ENCODE assay signal across 10 cellular contexts in genomic region chr2:119744335-119744939, GRCh38. TPM values are rescaled to one million over a fixed set of nuclear protein-coding genes. Genes with fewer than 3 reads are reported as not detected.
A peak's percentile ranks its signal among the peaks of the same experiment; 100 is the strongest.
DNase-seq lines count a peak whose midpoint lies in the region; ATAC-seq and TF ChIP-seq lines count a peak whose summit lies in the region.
"Had no signal": no experiment of that assay in that cellular context is flagged by ENCODE, and none has a peak within 500 bp of the region (broad histone marks: within the 10 kb centered on the region; RNA-seq: fewer than 3 reads in every experiment).

No MANE protein-coding gene starts in this region.

- H3K4me1 ChIP-seq in foreskin keratinocyte (peaks cover 19% of the 10 kb centered on the region), thyroid gland (peaks cover 43 to 57% of the 10 kb centered on the region in 2 donors)
- H3K4me1 ChIP-seq: gastroesophageal sphincter had no signal

- no peaks in the 10 kb centered on the region for H3K27me3 ChIP-seq in foreskin keratinocyte
- H3K27me3 ChIP-seq in thyroid gland: no peaks in the 10 kb centered on the region
- H3K27me3 ChIP-seq: gastroesophageal sphincter had no signal

- TF ChIP-seq CTCF in foreskin keratinocyte (conservative IDR thresholded peaks at IDR 0.05) (no peak), thyroid gland (IDR thresholded peaks at IDR 0.05) (no peak)

- intact Hi-C loops in thyroid gland (cut with DNase I): no loop called here

- H3K4me3 ChIP-seq in thyroid gland (replicated peaks in 1 of 3): no peak overlapping the region
- H3K4me3 ChIP-seq: gastroesophageal sphincter had no signal

- no peaks in the 10 kb centered on the region for H3K36me3 Mint-ChIP-seq in activated naive CD4-positive, alpha-beta T cell treated with anti-CD3 and anti-CD28 coated beads, Interleukin-2, amount 50 U/mL, for 72 hours
- H3K36me3 Mint-ChIP-seq in activated naive CD4-positive, alpha-beta T cell treated with anti-CD3 and anti-CD28 coated beads, Interleukin-2, amount 10 ng/mL, durations not matched to agents 7 days and 5 days: no peaks in the 10 kb centered on the region

- H3K27me3 Mint-ChIP-seq in activated naive CD4-positive, alpha-beta T cell treated with anti-CD3 and anti-CD28 coated beads, Interleukin-2, amount 10 ng/mL, durations not matched to agents 7 days and 5 days: peaks cover 21% of the 10 kb centered on the region

- no peaks in the 10 kb centered on the region for H3K4me1 Mint-ChIP-seq in activated naive CD4-positive, alpha-beta T cell treated with anti-CD3 and anti-CD28 coated beads, Interleukin-2, amount 10 ng/mL, durations not matched to agents 7 days and 5 days

- no peaks in the 10 kb centered on the region for H3K9me3 ChIP-seq in thyroid gland
- H3K9me3 ChIP-seq: gastroesophageal sphincter had no signal

- WGBS in thyroid gland, 2 donors: 34 to 45% methylated on average over 2 of the region's 2 CpGs

- TF ChIP-seq POLR2A in thyroid gland (IDR thresholded peaks at IDR 0.05): no peak

- DNase-seq in activated naive CD4-positive, alpha-beta T cell treated with anti-CD3 and anti-CD28 coated beads, Interleukin-2, amount 50 U/mL, for 72 hours (ENCODE audit: low spot score in 2 of 2): no peak
- DNase-seq in activated naive CD4-positive, alpha-beta T cell treated with anti-CD3 and anti-CD28 coated beads, Interleukin-2, amount 10 ng/mL, durations not matched to agents 7 days and 5 days: no peak
- peak; percentile 69 for DNase-seq in NCI-H774 (lab: John Stamatoyannopoulos, UW)
- peak; percentile 69 to 81 for DNase-seq in foreskin keratinocyte
- DNase-seq in thyroid gland: peak; percentile 85 to 86
- no peak for DNase-seq in NK-92 (lab: John Stamatoyannopoulos, UW; ENCODE audit: unreplicated experiment)
- DNase-seq: stimulated activated naive CD4-positive, alpha-beta T cell treated with Interleukin-2 at 50 U/mL for 16 hours had no signal

- no peaks in the 10 kb centered on the region for H3K36me3 ChIP-seq in thyroid gland
- H3K36me3 ChIP-seq: gastroesophageal sphincter had no signal

- H3K27ac Mint-ChIP-seq in activated naive CD4-positive, alpha-beta T cell treated with anti-CD3 and anti-CD28 coated beads, Interleukin-2, amount 50 U/mL, for 72 hours: no peak overlapping the region
- no peak overlapping the region for H3K27ac Mint-ChIP-seq in activated naive CD4-positive, alpha-beta T cell treated with anti-CD3 and anti-CD28 coated beads, Interleukin-2, amount 10 ng/mL, durations not matched to agents 7 days and 5 days

- H3K27ac ChIP-seq in foreskin keratinocyte (no peak overlapping the region), thyroid gland (peak overlapping the region; percentile 48 to 86 (median 81))
- H3K27ac ChIP-seq: gastroesophageal sphincter had no signal

- no peak overlapping the region for H3K4me3 Mint-ChIP-seq in activated naive CD4-positive, alpha-beta T cell treated with anti-CD3 and anti-CD28 coated beads, Interleukin-2, amount 10 ng/mL, durations not matched to agents 7 days and 5 days

- peak; percentile 52 to 76 for ATAC-seq in activated naive CD4-positive, alpha-beta T cell treated with anti-CD3 and anti-CD28 coated beads, Interleukin-2, amount 50 U/mL, for 72 hours
- ATAC-seq in foreskin keratinocyte (peak; percentile 89), GM19023 (IDR thresholded peaks at IDR 0.05; ENCODE audit: unreplicated experiment) (no peak), GM18519 (IDR thresholded peaks at IDR 0.05; ENCODE audit: low FRiP score, unreplicated experiment) (no peak)
- ATAC-seq: gastroesophageal sphincter had no signal

- CTCF ChIA-PET in activated naive CD4-positive, alpha-beta T cell treated with anti-CD3 and anti-CD28 coated beads, Interleukin-2, amount 10 ng/mL, durations not matched to agents 7 days and 5 days (lab: Charles Lee): no interaction called here

- no peaks in the 10 kb centered on the region for H3K9me3 Mint-ChIP-seq in activated naive CD4-positive, alpha-beta T cell treated with anti-CD3 and anti-CD28 coated beads, Interleukin-2, amount 50 U/mL, for 72 hours
- H3K9me3 Mint-ChIP-seq in activated naive CD4-positive, alpha-beta T cell treated with anti-CD3 and anti-CD28 coated beads, Interleukin-2, amount 10 ng/mL, durations not matched to agents 7 days and 5 days: no peaks in the 10 kb centered on the region

RNA-seq across cellular contexts. Expression of gene PTPN4, which starts 15.3 kb away (rescaled TPM):
- 10 to 100 TPM; 27.3 to 32.9 TPM for total RNA-seq in activated naive CD4-positive, alpha-beta T cell treated with anti-CD3 and anti-CD28 coated beads, Interleukin-2, amount 50 U/mL, for 72 hours
- total RNA-seq in foreskin keratinocyte (24.2 and 25.7 TPM in 2 replicates), thyroid gland (100 to 1,000 TPM in 2 of 4 donors, 10 to 100 TPM in 2; 79.1 to 131 (median 114) TPM)
- polyA plus RNA-seq in foreskin keratinocyte: 5.7 and 6.8 TPM in 2 replicates

Comparison
In these comparisons a context has a peak if more than half of its experiments do, and no peak if none do; other contexts are left out.
1. ATAC-seq: peak in activated naive CD4-positive, alpha-beta T cell treated with anti-CD3 and anti-CD28 coated beads, Interleukin-2, amount 50 U/mL, for 72 hours (2 of 2) and foreskin keratinocyte (single experiment); none in GM19023 (single experiment) and GM18519 (single experiment).
2. DNase-seq: peak in NCI-H774 (single experiment), foreskin keratinocyte (2 of 2) and thyroid gland (2 of 2); none in activated naive CD4-positive, alpha-beta T cell treated with anti-CD3 and anti-CD28 coated beads, Interleukin-2, amount 50 U/mL, for 72 hours (0 of 2), activated naive CD4-positive, alpha-beta T cell treated with anti-CD3 and anti-CD28 coated beads, Interleukin-2, amount 10 ng/mL, durations not matched to agents 7 days and 5 days (single experiment) and NK-92 (single experiment).